Comparison of ENCODE assay signal across 11 cellular contexts in the genomic region with DNA sequence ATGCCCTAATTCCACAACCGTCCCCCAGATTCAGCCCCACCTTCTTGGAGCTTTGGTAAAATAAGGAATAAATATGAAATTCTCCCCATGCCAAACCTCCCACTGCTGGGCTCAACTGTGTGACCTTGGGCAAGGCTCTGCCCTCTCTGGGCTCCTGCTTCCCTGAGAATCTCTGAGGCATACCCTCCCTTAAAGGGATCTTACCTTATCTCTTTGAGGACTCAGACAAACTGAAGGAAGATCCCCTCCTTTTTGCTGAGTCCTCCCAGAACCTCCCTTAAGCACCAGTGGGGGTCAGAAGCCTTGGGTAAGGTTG. TPM values are rescaled to one million over a fixed set of nuclear protein-coding genes. Genes with fewer than 3 reads are reported as not detected.
DNase-seq lines count a peak whose midpoint lies in the region; ATAC-seq, FAIRE-seq and TF ChIP-seq lines count a peak whose summit lies in the region.
"Had no signal": no experiment of that assay in that cellular context is flagged by ENCODE, and none has a peak within 500 bp of the region (broad histone marks: within the 10 kb centered on the region; RNA-seq: fewer than 3 reads in every experiment).

No MANE protein-coding gene starts in this region.

- H3K4ac ChIP-seq in mesendoderm (ENCODE audit: low read depth, low read length) = no peak overlapping the region

- H3K9me3 Mint-ChIP-seq in activated naive CD4-positive, alpha-beta T cell treated with anti-CD3 and anti-CD28 coated beads, Interleukin-2, amount 50 U/mL, for 24 hours = no peaks in the 10 kb centered on the region

- H3K27me3 ChIP-seq in adipocyte (replicated peaks; ENCODE audit: control insufficient read depth, insufficient read depth, low read length) = no peaks in the 10 kb centered on the region
- no peaks in the 10 kb centered on the region for H3K27me3 ChIP-seq in mesendoderm (ENCODE audit: insufficient read depth, low read length, poor library complexity)
- H3K27me3 ChIP-seq in tibial artery = peaks cover 0 to 44% of the 10 kb centered on the region in 2 donors

- no peaks in the 10 kb centered on the region for H3K9me3 ChIP-seq in adipocyte (ENCODE audit: control insufficient read depth, low read length)
- no peaks in the 10 kb centered on the region for H3K9me3 ChIP-seq in tibial artery

- H3K27me3 Mint-ChIP-seq in activated naive CD4-positive, alpha-beta T cell treated with anti-CD3 and anti-CD28 coated beads, Interleukin-2, amount 50 U/mL, for 24 hours = no peaks in the 10 kb centered on the region

- TF ChIP-seq POLR2A in GM12891 (IDR thresholded peaks at IDR 0.05; ENCODE audit: low read depth, low read length) = no peak

- H3K79me2 ChIP-seq in mesendoderm (ENCODE audit: control insufficient read depth, insufficient read depth, low read length) = no peaks in the 10 kb centered on the region

- H2BK120ac ChIP-seq in mesendoderm (ENCODE audit: low read depth, low read length) = no peak overlapping the region

- peak overlapping the region; percentile 98 for H3K4me3 ChIP-seq in adipocyte (ENCODE audit: low read length)
- H3K4me3 ChIP-seq in mesendoderm (ENCODE audit: low read length) = no peak overlapping the region
- peak overlapping the region in 1 of 2 donors; percentile 58 for H3K4me3 ChIP-seq in tibial artery

- no peak overlapping the region for H2BK15ac ChIP-seq in mesendoderm (replicated peaks; ENCODE audit: low read depth)

- no CpG with 5 or more reads among the region's 1 CpG for WGBS in mesendoderm (ENCODE audit: extremely low coverage, insufficient coverage, low lambda C conversion rate)

- H4K8ac ChIP-seq in mesendoderm (ENCODE audit: low read depth, low read length) = no peak overlapping the region

- H3K36me3 Mint-ChIP-seq in activated naive CD4-positive, alpha-beta T cell treated with anti-CD3 and anti-CD28 coated beads, Interleukin-2, amount 50 U/mL, for 24 hours = no peaks in the 10 kb centered on the region

- peak overlapping the region; percentile 93 for H3K56ac ChIP-seq in mesendoderm (ENCODE audit: low read length)

- TF ChIP-seq CTCF in tibial artery (IDR thresholded peaks at IDR 0.05) = no peak

- peak overlapping the region; percentile 67 for H2BK5ac ChIP-seq in mesendoderm (ENCODE audit: low read length)

- H3K4me1 ChIP-seq in adipocyte (ENCODE audit: control insufficient read depth, insufficient read depth, low read length) (peaks cover 23% of the 10 kb centered on the region), mesendoderm (ENCODE audit: control insufficient read depth, low read depth, low read length) (peaks cover 16% of the 10 kb centered on the region), tibial artery (peaks cover 0 to 50% (median 35%) of the 10 kb centered on the region in 4 donors)

- no peak overlapping the region for H4K5ac ChIP-seq in mesendoderm (ENCODE audit: low read length)

- H3K18ac ChIP-seq in mesendoderm (ENCODE audit: low read length) = no peak overlapping the region

- H3K36me3 ChIP-seq in adipocyte (ENCODE audit: control insufficient read depth, insufficient read depth, low read length, severe bottlenecking) = peaks cover 13% of the 10 kb centered on the region
- no peaks in the 10 kb centered on the region for H3K36me3 ChIP-seq in mesendoderm (ENCODE audit: control insufficient read depth, insufficient read depth, low read length)
- no peaks in the 10 kb centered on the region for H3K36me3 ChIP-seq in tibial artery

- no peak for DNase-seq in activated naive CD4-positive, alpha-beta T cell treated with Interleukin-2 at 50 U/mL for 16 hours
- DNase-seq in adipocyte (ENCODE audit: low read depth) (no peak), mesendoderm (no peak), tibial artery (no peak), ureter (ENCODE audit: low spot score) (no peak), GM12891 (ENCODE audit: insufficient read length, low spot score) (no peak)
- DNase-seq: H7 had no signal

- no peak for FAIRE-seq in GM12891 (lab: Jason Lieb, UNC)

- H3K27ac ChIP-seq in mesendoderm (ENCODE audit: low read depth, low read length) (peak overlapping the region; percentile 92), tibial artery (peak overlapping the region; percentile 57 to 69)

- H2AK5ac ChIP-seq in mesendoderm (ENCODE audit: low read length) = peak overlapping the region; percentile 37

- H3K9ac ChIP-seq in adipocyte (ENCODE audit: low read length) (peak overlapping the region; percentile 98), mesendoderm (ENCODE audit: low read length) (peak overlapping the region; percentile 86)

- peak overlapping the region; percentile 74 for H3K4me3 Mint-ChIP-seq in activated naive CD4-positive, alpha-beta T cell treated with anti-CD3 and anti-CD28 coated beads, Interleukin-2, amount 50 U/mL, for 24 hours

- peak overlapping the region; percentile 91 for H3K27ac Mint-ChIP-seq in activated naive CD4-positive, alpha-beta T cell treated with anti-CD3 and anti-CD28 coated beads, Interleukin-2, amount 50 U/mL, for 24 hours

- H3K23ac ChIP-seq in mesendoderm (ENCODE audit: low read length) = no peak overlapping the region

- no peaks in the 10 kb centered on the region for H3K79me1 ChIP-seq in mesendoderm (ENCODE audit: low read length)

- ATAC-seq in GM18511 (IDR thresholded peaks at IDR 0.05; ENCODE audit: unreplicated experiment) = no peak

- intact Hi-C loops in tibial artery (cut with DNase I; ENCODE audit: low total_unique reads) = loop anchor here (5.0 kb wide), 2 partner anchors 33 to 73 kb away; partner anchors contain the start of genes B4GAT1 and BRMS1

- H3K4me1 Mint-ChIP-seq in activated naive CD4-positive, alpha-beta T cell treated with anti-CD3 and anti-CD28 coated beads, Interleukin-2, amount 50 U/mL, for 24 hours = peaks cover 55% of the 10 kb centered on the region

- no peak overlapping the region for H3K4me2 ChIP-seq in mesendoderm (ENCODE audit: low read length)

TF ChIP-seq in GM12891, 5 proteins besides CTCF, POLR2A, EP300 and RAD21:
- TF ChIP-seq TAF1 (IDR thresholded peaks at IDR 0.05; ENCODE audit: low read depth, low read length) (no peak), PAX5 (IDR thresholded peaks at IDR 0.05; ENCODE audit: insufficient read depth, low read length, severe bottlenecking) (no peak), POLR2AphosphoS5 (IDR thresholded peaks at IDR 0.05; ENCODE audit: low read depth, low read length) (no peak), SPI1 (IDR thresholded peaks at IDR 0.05; ENCODE audit: low read depth, low read length) (no peak), POU2F2 (IDR thresholded peaks at IDR 0.05; ENCODE audit: low read depth, low read length) (no peak)

RNA-seq across cellular contexts. Expression of gene CD248, which starts 2.7 kb away (rescaled TPM):
- 3.0 TPM for polyA plus RNA-seq in mesendoderm (2013, experiment 1 of 2)
- 3.4 TPM for polyA plus RNA-seq in mesendoderm (2013, experiment 2 of 2)
- 49.2 TPM for total RNA-seq in ureter
- polyA plus RNA-seq in GM12891 (2012; ENCODE audit: low read depth, missing spikeins) = 0.04 TPM
- total RNA-seq: HT-29 had no signal

RNA-seq across cellular contexts. Expression of gene RIN1, which starts 22.1 kb away (rescaled TPM):
- 2.2 TPM for polyA plus RNA-seq in mesendoderm (2013, experiment 1 of 2)
- 1.8 TPM for polyA plus RNA-seq in mesendoderm (2013, experiment 2 of 2)
- total RNA-seq in ureter = 16.7 TPM
- polyA plus RNA-seq in GM12891 (2012; ENCODE audit: low read depth, missing spikeins) = 0.14 TPM

RNA-seq across cellular contexts. Expression of gene TMEM151A, which starts 22.4 kb away (rescaled TPM):
- 0.27 TPM for polyA plus RNA-seq in mesendoderm (2013, experiment 1 of 2)
- polyA plus RNA-seq in mesendoderm (2013, experiment 2 of 2) = 0.21 TPM
- not detected for total RNA-seq in ureter
- 0.18 TPM for polyA plus RNA-seq in GM12891 (2012; ENCODE audit: low read depth, missing spikeins)
- total RNA-seq: T-helper 2 cell treated with Interferon-gamma antibody and Interleukin-4, amounts not matched to agents 100 ng/mL and 5 ng/mL, for 36 hours had no signal

RNA-seq across cellular contexts. Expression of gene YIF1A, which starts 25.2 kb away (rescaled TPM):
- polyA plus RNA-seq in mesendoderm (2013, experiment 1 of 2) = 142 TPM
- 138 TPM for polyA plus RNA-seq in mesendoderm (2013, experiment 2 of 2)
- 78.7 TPM for total RNA-seq in ureter
- 58.0 TPM for polyA plus RNA-seq in GM12891 (2012; ENCODE audit: low read depth, missing spikeins)

RNA-seq across cellular contexts. Expression of gene BRMS1, which starts 30.8 kb away (rescaled TPM):
- polyA plus RNA-seq in mesendoderm (2013, experiment 1 of 2) = 45.3 TPM
- 44.6 TPM for polyA plus RNA-seq in mesendoderm (2013, experiment 2 of 2)
- 25.7 TPM for total RNA-seq in ureter
- polyA plus RNA-seq in GM12891 (2012; ENCODE audit: low read depth, missing spikeins) = 38.6 TPM
